Comparison of ENCODE assay signal across 1 cellular context in the genomic region with DNA sequence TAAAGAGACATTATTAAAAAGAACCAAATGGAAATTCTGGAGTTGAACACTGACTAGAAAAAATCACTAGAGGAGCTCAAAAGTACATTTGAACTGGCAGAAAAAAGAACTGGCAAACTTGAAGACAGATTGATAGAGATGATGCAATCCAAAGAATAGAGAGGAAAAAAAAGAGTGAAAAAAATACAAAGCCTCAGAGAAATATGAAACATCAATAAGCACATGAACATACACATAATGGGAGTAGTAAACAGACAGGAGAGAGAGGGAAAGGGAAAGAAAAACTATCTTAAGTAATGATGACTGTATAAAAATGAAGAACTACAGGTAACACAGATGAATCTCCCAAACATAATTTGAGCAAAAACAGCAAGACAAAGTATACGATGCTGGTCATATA.
A peak's percentile ranks its signal among the peaks of the same experiment; 100 is the strongest.
TF ChIP-seq lines count a peak whose summit lies in the region.

No MANE protein-coding gene starts in this region.

TF ChIP-seq in HEK293, 187 proteins besides CTCF, POLR2A, EP300 and RAD21 (continued from another document):
- TF ChIP-seq, protein P1, sequence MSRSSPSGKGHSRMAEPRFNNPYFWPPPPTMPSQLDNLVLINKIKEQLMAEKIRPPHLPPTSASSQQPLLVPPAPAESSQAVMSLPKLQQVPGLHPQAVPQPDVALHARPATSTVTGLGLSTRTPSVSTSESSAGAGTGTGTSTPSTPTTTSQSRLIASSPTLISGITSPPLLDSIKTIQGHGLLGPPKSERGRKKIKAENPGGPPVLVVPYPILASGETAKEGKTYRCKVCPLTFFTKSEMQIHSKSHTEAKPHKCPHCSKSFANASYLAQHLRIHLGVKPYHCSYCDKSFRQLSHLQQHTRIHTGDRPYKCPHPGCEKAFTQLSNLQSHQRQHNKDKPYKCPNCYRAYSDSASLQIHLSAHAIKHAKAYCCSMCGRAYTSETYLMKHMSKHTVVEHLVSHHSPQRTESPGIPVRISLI (tag by site-specific recombination; IDR thresholded peaks at IDR 0.05) = peak; percentile 84
- TF ChIP-seq FEZF1 (tag by site-specific recombination; IDR thresholded peaks at IDR 0.05) = 0 out of 2 replicates have a peak, but pooled peaks have one; percentile 23
